In genomic region chr10:43160067-43160918, GRCh38 we compare ENCODE assay signal across 8 cellular contexts. TPM values are rescaled to one million over a fixed set of nuclear protein-coding genes. Genes with fewer than 3 reads are reported as not detected.
DNase-seq lines count a peak whose midpoint lies in the region; ATAC-seq and TF ChIP-seq lines count a peak whose summit lies in the region.

No MANE protein-coding gene starts in this region.

- DNase-seq in RWPE1 (ENCODE audit: low spot score) (peak; percentile 26), foreskin fibroblast (peak; percentile 81 to 91), NCI-H187 (lab: John Stamatoyannopoulos, UW) (no peak), gastrocnemius medialis (no peak), NCI-H82 treated with DMSO at 0.1 percent for 48 hours (lab: John Stamatoyannopoulos, UW; ENCODE audit: unreplicated experiment) (no peak), DMS 273 (lab: John Stamatoyannopoulos, UW; ENCODE audit: unreplicated experiment) (no peak)

- no peak for TF ChIP-seq POLR2A in gastrocnemius medialis (IDR thresholded peaks at IDR 0.05)

- TF ChIP-seq CTCF in RWPE1 (conservative IDR thresholded peaks at IDR 0.05; ENCODE audit: low read depth) (no peak), foreskin fibroblast (IDR thresholded peaks at IDR 0.05; ENCODE audit: low read depth, low read length) (no peak), gastrocnemius medialis (IDR thresholded peaks at IDR 0.05 in 4 of 5, conservative IDR thresholded peaks at IDR 0.05 in 1 of 5) (no peak)

- intact Hi-C loops in gastrocnemius medialis (cut with DNase I; ENCODE audit: low total_unique reads) = no loop called here

- no peaks in the 10 kb centered on the region for H3K9me3 ChIP-seq in gastrocnemius medialis

- H3K4me3 ChIP-seq in foreskin fibroblast (ENCODE audit: low read depth in 1 of 2, low read length in 2 of 2) (no peak overlapping the region), gastrocnemius medialis (no peak overlapping the region)

- POLR2A ChIA-PET in RWPE1 (lab: Yijun Ruan, JAX; ENCODE audit: low non-redundant PET) = interaction anchor here (1.1 kb wide), 1 partner anchor 11 kb away, joined by 4 read pairs; no protein-coding TSS in a partner anchor

- ATAC-seq in GM18498 (IDR thresholded peaks at IDR 0.05; ENCODE audit: unreplicated experiment) (peak; percentile 46), HG02610 (IDR thresholded peaks at IDR 0.05; ENCODE audit: unreplicated experiment) (peak; percentile 72), gastrocnemius medialis (no peak)

- H3K36me3 ChIP-seq in gastrocnemius medialis = peaks cover 0 to 19% of the 10 kb centered on the region in 2 donors

- in situ Hi-C loops in gastrocnemius medialis (cut with MboI; ENCODE audit: low sequenced_read_pairs in 4 of 4) = no loop called here

- CTCF ChIA-PET in RWPE1 (lab: Yijun Ruan, JAX) = interaction anchor here (1.0 kb wide), 1 partner anchor 45 kb away, joined by 3 read pairs; no protein-coding TSS in a partner anchor

- H3K4me1 ChIP-seq in gastrocnemius medialis = peaks cover 12 to 16% of the 10 kb centered on the region in 2 donors

- H3K27ac ChIP-seq in RWPE1 (no peak overlapping the region), gastrocnemius medialis (no peak overlapping the region)

- no peaks in the 10 kb centered on the region for H3K27me3 ChIP-seq in gastrocnemius medialis

RNA-seq across cellular contexts. Expression of gene CSGALNACT2, which starts 22.0 kb away (rescaled TPM):
- 10 to 100 TPM; 12.3 to 17.3 (median 14.1) TPM for total RNA-seq in gastrocnemius medialis

Comparison
In these comparisons a context has a peak if more than half of its experiments do, and no peak if none do; other contexts are left out.
1. ATAC-seq: peak in GM18498 (single experiment) and HG02610 (single experiment); none in gastrocnemius medialis (0 of 2).
2. DNase-seq: peak in RWPE1 (single experiment) and foreskin fibroblast (2 of 2); none in NCI-H187 (0 of 2), gastrocnemius medialis (0 of 2), NCI-H82 treated with DMSO at 0.1 percent for 48 hours (single experiment) and DMS 273 (single experiment).